ENCODE assay signal across 23 cellular contexts in the genomic region with DNA sequence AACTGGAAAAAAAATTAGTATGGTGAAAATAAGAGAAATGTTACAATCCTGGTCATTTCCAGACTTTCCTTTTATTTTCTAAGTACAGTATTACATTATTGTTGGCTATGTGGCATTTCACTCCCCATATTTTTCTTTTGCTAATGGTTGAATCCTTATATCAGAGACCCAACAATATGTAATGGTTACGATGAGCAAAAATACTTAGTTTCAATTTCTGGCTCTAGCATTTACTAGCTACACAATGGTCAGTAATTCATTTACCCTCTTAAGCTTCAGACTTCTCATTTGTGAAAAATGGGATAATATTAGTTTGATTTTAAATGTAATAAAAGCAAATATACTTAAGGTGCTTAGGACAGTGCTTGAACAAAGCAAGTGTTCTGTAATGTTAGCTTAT.
"Had no signal": no experiment of that assay in that cellular context is flagged by ENCODE, and none has a peak within 500 bp of the region (broad histone marks: within the 10 kb centered on the region; RNA-seq: fewer than 3 reads in every experiment).

No MANE protein-coding gene starts in this region.

- H3K36me3 ChIP-seq: gastrocnemius medialis, heart right ventricle, lower lobe of right lung, ovary, right atrium auricular region, sigmoid colon, tibial nerve, upper lobe of right lung, vagina had no signal

- H3K36me3 Mint-ChIP-seq: memory B cell; mesothelial cell of epicardium; natural killer cell; stimulated activated naive B cell treated with anti-CD40 and anti-IgM and Interleukin-4, amounts not matched to agents 10 μg/mL and 1 μg/mL and 100 μg/mL, for 72 hours had no signal

- H3K27ac Mint-ChIP-seq: memory B cell; mesothelial cell of epicardium; natural killer cell; stimulated activated naive B cell treated with anti-CD40 and anti-IgM and Interleukin-4, amounts not matched to agents 10 μg/mL and 1 μg/mL and 100 μg/mL, for 72 hours; stimulated activated naive CD8-positive, alpha-beta T cell treated with anti-CD3 and anti-CD28 coated beads, Interleukin-15, amount 100 ng/mL, for 72 hours had no signal

- ATAC-seq: esophagus mucosa; gastrocnemius medialis; heart right ventricle; left lobe of liver; lower lobe of right lung; natural killer cell; stimulated activated naive B cell treated with anti-CD40 and anti-IgM and Interleukin-4, amounts not matched to agents 10 μg/mL and 1 μg/mL and 100 μg/mL, for 72 hours; stimulated activated naive CD8-positive, alpha-beta T cell treated with anti-CD3 and anti-CD28 coated beads, Interleukin-15, amount 100 ng/mL, for 72 hours; upper lobe of right lung had no signal

- H3K4me1 ChIP-seq: gastrocnemius medialis, heart right ventricle, lower lobe of right lung, right atrium auricular region, sigmoid colon, testis, tibial nerve, upper lobe of right lung, vagina had no signal

- DNase-seq: effector CD4-positive, alpha-beta T cell; gastrocnemius medialis; heart right ventricle; islet precursor cell; lower lobe of right lung; natural killer cell; ovary; sigmoid colon; stimulated activated CD4-positive, alpha-beta T cell treated with anti-CD3 and anti-CD28 coated beads, Interleukin-2, amount 100 ng/mL, for 24 hours; stimulated activated CD4-positive, alpha-beta T cell treated with anti-CD3 and anti-CD28 coated beads, Interleukin-4, amount 100 ng/mL, for 4 hours; stimulated activated naive B cell treated with anti-CD40 and anti-IgM and Interleukin-4, amounts not matched to agents 10 μg/mL and 1 μg/mL and 100 μg/mL, for 72 hours; stimulated activated naive CD8-positive, alpha-beta T cell treated with anti-CD3 and anti-CD28 coated beads, Interleukin-15, amount 100 ng/mL, for 72 hours; testis; upper lobe of right lung had no signal

- H3K27me3 ChIP-seq: gastrocnemius medialis, heart right ventricle, ovary, right atrium auricular region, sigmoid colon, testis, tibial nerve, upper lobe of right lung, vagina had no signal

- H3K4me3 ChIP-seq: gastrocnemius medialis, heart right ventricle, lower lobe of right lung, ovary, right atrium auricular region, sigmoid colon, skin epidermis, testis, tibial nerve, upper lobe of right lung, vagina had no signal

- H3K27me3 Mint-ChIP-seq: memory B cell; stimulated activated naive B cell treated with anti-CD40 and anti-IgM and Interleukin-4, amounts not matched to agents 10 μg/mL and 1 μg/mL and 100 μg/mL, for 72 hours; stimulated activated naive CD8-positive, alpha-beta T cell treated with anti-CD3 and anti-CD28 coated beads, Interleukin-15, amount 100 ng/mL, for 72 hours had no signal

- H3K4me3 Mint-ChIP-seq: memory B cell; mesothelial cell of epicardium; natural killer cell; neural crest cell; stimulated activated naive B cell treated with anti-CD40 and anti-IgM and Interleukin-4, amounts not matched to agents 10 μg/mL and 1 μg/mL and 100 μg/mL, for 72 hours; stimulated activated naive CD8-positive, alpha-beta T cell treated with anti-CD3 and anti-CD28 coated beads, Interleukin-15, amount 100 ng/mL, for 72 hours had no signal

- H3K4me1 Mint-ChIP-seq: memory B cell; natural killer cell; neural crest cell; stimulated activated naive B cell treated with anti-CD40 and anti-IgM and Interleukin-4, amounts not matched to agents 10 μg/mL and 1 μg/mL and 100 μg/mL, for 72 hours; stimulated activated naive CD8-positive, alpha-beta T cell treated with anti-CD3 and anti-CD28 coated beads, Interleukin-15, amount 100 ng/mL, for 72 hours had no signal

- H3K27ac ChIP-seq: gastrocnemius medialis, heart right ventricle, lower lobe of right lung, ovary, right atrium auricular region, sigmoid colon, skin epidermis, testis, tibial nerve, upper lobe of right lung, vagina had no signal

- H3K9me3 ChIP-seq: gastrocnemius medialis, lower lobe of right lung, ovary, sigmoid colon, testis, tibial nerve, upper lobe of right lung, vagina had no signal

- H3K9me3 Mint-ChIP-seq: neural crest cell had no signal
